Comparison of ENCODE assay signal across 8 cellular contexts in the genomic region with DNA sequence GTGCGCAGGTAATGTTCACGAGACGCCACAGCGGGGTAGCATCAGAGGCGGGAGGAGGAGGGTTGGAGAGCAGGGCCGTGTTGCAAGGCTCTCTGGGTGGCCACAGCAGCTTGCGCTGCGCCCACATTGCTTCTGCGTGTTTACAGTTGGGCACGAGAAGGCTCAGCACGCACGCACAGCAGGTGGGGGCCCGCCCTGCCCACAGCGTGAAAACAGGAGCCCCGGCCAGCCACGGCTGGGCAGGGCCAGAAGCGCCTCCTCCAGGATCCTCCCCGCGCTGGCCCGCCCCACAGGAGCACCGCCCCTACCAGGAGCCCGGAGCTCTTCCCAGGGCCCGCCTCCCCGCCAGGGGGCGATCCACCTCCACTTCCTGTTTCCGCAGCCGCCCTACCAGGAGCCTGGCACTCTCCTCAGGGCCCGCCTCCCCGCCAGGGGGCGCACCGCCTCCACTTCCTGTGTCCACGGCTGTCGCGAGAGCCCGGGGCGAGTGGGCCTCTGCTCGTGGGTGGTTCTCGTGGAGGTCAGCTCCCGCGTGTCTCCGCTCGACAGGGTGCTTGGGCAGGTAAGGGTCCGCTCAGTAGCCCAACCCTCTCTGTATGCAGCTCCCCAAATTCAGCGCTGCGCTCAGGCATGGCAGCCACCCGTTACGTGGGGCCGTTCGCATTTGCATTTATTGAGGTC. TPM values are rescaled to one million over a fixed set of nuclear protein-coding genes. Genes with fewer than 3 reads are reported as not detected.
DNase-seq lines count a peak whose midpoint lies in the region; ATAC-seq and TF ChIP-seq lines count a peak whose summit lies in the region.

TSS of gene FAM50B (plus strand) at position 449 of the 681 bp plus-strand sequence. CDS start 439 bp downstream, outside the sequence.

- no peaks in the 10 kb centered on the region for H3K27me3 ChIP-seq in parathyroid adenoma (ENCODE audit: control insufficient read depth, insufficient read depth, low read length)
- no peaks in the 10 kb centered on the region for H3K27me3 ChIP-seq in thyroid gland

- H3K9me3 ChIP-seq in parathyroid adenoma (ENCODE audit: control insufficient read depth, low read length), result no peaks in the 10 kb centered on the region
- no peaks in the 10 kb centered on the region for H3K9me3 ChIP-seq in thyroid gland

- H3K27ac ChIP-seq in parathyroid adenoma, result peak within 1 kb of the TSS; percentile 67
- peak within 1 kb of the TSS; percentile 67 to 82 (median 68) for H3K27ac ChIP-seq in thyroid gland

- H3K36me3 Mint-ChIP-seq in activated naive CD8-positive, alpha-beta T cell treated with anti-CD3 and anti-CD28 coated beads, Interleukin-2, amount 10 ng/mL, durations not matched to agents 7 days and 5 days, result peaks cover 1% of the 10 kb centered on the region

- peak within 1 kb of the TSS; percentile 79 for H3K4me3 Mint-ChIP-seq in activated naive CD8-positive, alpha-beta T cell treated with anti-CD3 and anti-CD28 coated beads, Interleukin-2, amount 10 ng/mL, durations not matched to agents 7 days and 5 days

- H3K4me1 Mint-ChIP-seq in activated naive CD8-positive, alpha-beta T cell treated with anti-CD3 and anti-CD28 coated beads, Interleukin-2, amount 10 ng/mL, durations not matched to agents 7 days and 5 days, result peaks cover 13% of the 10 kb centered on the region

- TF ChIP-seq CTCF in parathyroid adenoma (IDR thresholded peaks at IDR 0.05) (peak; percentile 98), thyroid gland (IDR thresholded peaks at IDR 0.05) (peak; percentile 79 to 99 (median 90))

- H3K27me3 Mint-ChIP-seq in activated naive CD8-positive, alpha-beta T cell treated with anti-CD3 and anti-CD28 coated beads, Interleukin-2, amount 10 ng/mL, durations not matched to agents 7 days and 5 days, result no peaks in the 10 kb centered on the region

- H3K27ac Mint-ChIP-seq in activated naive CD8-positive, alpha-beta T cell treated with anti-CD3 and anti-CD28 coated beads, Interleukin-2, amount 10 ng/mL, durations not matched to agents 7 days and 5 days, result peak within 1 kb of the TSS; percentile 78

- peak in 1 of 2 donors; percentile 92 for TF ChIP-seq POLR2A in thyroid gland (IDR thresholded peaks at IDR 0.05)

- peaks cover 3% of the 10 kb centered on the region for H3K9me3 Mint-ChIP-seq in activated naive CD8-positive, alpha-beta T cell treated with anti-CD3 and anti-CD28 coated beads, Interleukin-2, amount 10 ng/mL, durations not matched to agents 7 days and 5 days

- ATAC-seq in GM21423 (IDR thresholded peaks at IDR 0.05; ENCODE audit: unreplicated experiment) (peak; percentile 97), Right ventricle myocardium inferior (peak; percentile 98)
- ATAC-seq in activated naive CD8-positive, alpha-beta T cell treated with anti-CD3 and anti-CD28 coated beads, Interleukin-2, amount 10 ng/mL, durations not matched to agents 7 days and 5 days (ENCODE audit: low read depth), result peak; percentile 99

- POLR2A ChIA-PET in activated naive CD8-positive, alpha-beta T cell treated with anti-CD3 and anti-CD28 coated beads, Interleukin-2, amount 10 ng/mL, durations not matched to agents 7 days and 5 days (lab: Charles Lee), result interaction anchor here (0.6 to 2.7 kb wide), 7 partner anchors 9 to 287 kb away, joined by 3 to 9 read pairs (median 3); partner anchors contain the start of gene ECI2

- no peak within 1 kb of the TSS for H3K9ac ChIP-seq in parathyroid adenoma

- peak within 1 kb of the TSS; percentile 87 for H2AFZ ChIP-seq in parathyroid adenoma

- no peaks in the 10 kb centered on the region for H3K36me3 ChIP-seq in parathyroid adenoma (ENCODE audit: control insufficient read depth, insufficient read depth, low read length)
- no peaks in the 10 kb centered on the region for H3K36me3 ChIP-seq in thyroid gland

- 43 to 67% methylated on average over 20 to 36 of the region's 49 CpGs for WGBS in thyroid gland, 2 donors

- H3K4me3 ChIP-seq in parathyroid adenoma (ENCODE audit: low read depth, low read length), result peak within 1 kb of the TSS; percentile 44
- H3K4me3 ChIP-seq in thyroid gland (replicated peaks in 1 of 3), result peak within 1 kb of the TSS in 1 of 3 donors; percentile 16

- peak; percentile 92 for DNase-seq in D341Med (ENCODE audit: low spot score)
- peak; percentile 72 for DNase-seq in HuH-7.5 (ENCODE audit: low spot score)
- peak; percentile 16 for DNase-seq in SK-N-DZ (ENCODE audit: low spot score)
- peak; percentile 92 for DNase-seq in activated naive CD8-positive, alpha-beta T cell treated with anti-CD3 and anti-CD28 coated beads, Interleukin-2, amount 10 ng/mL, durations not matched to agents 7 days and 5 days
- peak; percentile 94 for DNase-seq in Right ventricle myocardium inferior (ENCODE audit: missing footprints)
- DNase-seq in thyroid gland, result peak; percentile 93 to 95

- no peaks in the 10 kb centered on the region for H3K79me2 ChIP-seq in parathyroid adenoma

- intact Hi-C loops in Right ventricle myocardium inferior (cut with DNase I) (loop anchor here (1.0 kb wide), 3 partner anchors 84 to 142 kb away; no protein-coding TSS in a partner anchor), thyroid gland (cut with DNase I) (no loop called here)

- H3K4me1 ChIP-seq in parathyroid adenoma (no peaks in the 10 kb centered on the region), thyroid gland (peaks cover 18 to 25% of the 10 kb centered on the region in 2 donors)

- H3K4me2 ChIP-seq in parathyroid adenoma (ENCODE audit: low read length), result peak within 1 kb of the TSS; percentile 39

RNA-seq across cellular contexts. Expression of gene FAM50B, which starts in this region (rescaled TPM):
- polyA plus RNA-seq in SK-N-DZ (2014; cell fraction: cytosol; rRNA removed), result 0.12 and 0.25 TPM in 2 replicates
- polyA plus RNA-seq in SK-N-DZ (2014; cell fraction: nucleus; rRNA removed), result 0.16 TPM in 1 of 2 replicates, not detected in the other
- 10 to 100 TPM in 1 of 2 experiments, 1 to 10 TPM in 1; 8.2 to 11.2 TPM for total RNA-seq in activated naive CD8-positive, alpha-beta T cell treated with anti-CD3 and anti-CD28 coated beads, Interleukin-2, amount 10 ng/mL, durations not matched to agents 7 days and 5 days
- total RNA-seq in Right ventricle myocardium inferior (26.5 TPM), thyroid gland (10 to 100 TPM; 18.4 to 40.9 (median 20.3) TPM)

Comparison
In these comparisons a context has a peak if more than half of its experiments do, and no peak if none do; other contexts are left out.
1. DNase-seq: peak in every context shown above with its lines; median percentile 94 in Right ventricle myocardium inferior; 94 in thyroid gland; 92 in D341Med; 92 in activated naive CD8-positive, alpha-beta T cell treated with anti-CD3 and anti-CD28 coated beads, Interleukin-2, amount 10 ng/mL, durations not matched to agents 7 days and 5 days; 72 in HuH-7.5; 16 in SK-N-DZ.